In genomic region chr12:67323007-67323406, GRCh38 we compare ENCODE assay signal across 22 cellular contexts.
"Had no signal": no experiment of that assay in that cellular context is flagged by ENCODE, and none has a peak within 500 bp of the region (broad histone marks: within the 10 kb centered on the region; RNA-seq: fewer than 3 reads in every experiment).

No MANE protein-coding gene starts in this region.

- H2AFZ ChIP-seq: parathyroid adenoma had no signal

- H3K4me3 ChIP-seq: colonic mucosa, heart right ventricle, prostate gland, right lobe of liver, spleen, testis, transverse colon had no signal

- H3K79me2 ChIP-seq: parathyroid adenoma had no signal

- H3K36me3 ChIP-seq: colonic mucosa, prostate gland, transverse colon had no signal

- H3K9ac ChIP-seq: parathyroid adenoma had no signal

- H3K4me1 ChIP-seq: colonic mucosa, heart right ventricle, parathyroid adenoma, prostate gland, right lobe of liver, spleen, testis, transverse colon had no signal

- FAIRE-seq: endothelial cell of umbilical vein, keratinocyte had no signal

- H3K9me3 ChIP-seq: colonic mucosa, prostate gland, right lobe of liver, testis, transverse colon had no signal

- ATAC-seq: naive thymus-derived CD4-positive, alpha-beta T cell; stimulated activated memory B cell treated with anti-CD40 and anti-IgM and Interleukin-4, amounts not matched to agents 10 μg/mL and 1 μg/mL and 100 μg/mL, for 72 hours had no signal

- H3K27me3 ChIP-seq: colonic mucosa, heart right ventricle, right lobe of liver, spleen, testis, transverse colon had no signal

- H3K27ac ChIP-seq: colonic mucosa, heart right ventricle, parathyroid adenoma, prostate gland, right lobe of liver, spleen, testis, transverse colon had no signal

- DNase-seq: colonic mucosa; dermis blood vessel endothelial cell; effector CD4-positive, alpha-beta T cell; endodermal cell; erythroblast; foreskin melanocyte; heart right ventricle; naive thymus-derived CD4-positive, alpha-beta T cell; nephron progenitor cell; right lobe of liver; spleen; stimulated activated CD4-positive, alpha-beta T cell treated with anti-CD3 and anti-CD28 coated beads, Interleukin-15, amount 100 ng/mL, for 24 hours; stimulated activated CD4-positive, alpha-beta T cell treated with anti-CD3 and anti-CD28 coated beads, Interleukin-1b, Interleukin-23, amount 100 ng/mL, for 48 hours; stimulated activated CD4-positive, alpha-beta T cell treated with anti-CD3 and anti-CD28 coated beads, Interleukin-4, amount 100 ng/mL, for 24 hours; stimulated activated naive CD8-positive, alpha-beta T cell treated with anti-CD3 and anti-CD28 coated beads, Interleukin-15, amount 100 ng/mL, for 72 hours; testis; transverse colon had no signal
